16 cellular contexts compared by ENCODE assay signal in genomic region chr6:127462391-127462790, GRCh38. TPM values are rescaled to one million over a fixed set of nuclear protein-coding genes. Genes with fewer than 3 reads are reported as not detected.
DNase-seq lines count a peak whose midpoint lies in the region; ATAC-seq and TF ChIP-seq lines count a peak whose summit lies in the region.
"Had no signal": no experiment of that assay in that cellular context is flagged by ENCODE, and none has a peak within 500 bp of the region (broad histone marks: within the 10 kb centered on the region; RNA-seq: fewer than 3 reads in every experiment).

No MANE protein-coding gene starts in this region.

- H3K4me3 ChIP-seq in BE2C (ENCODE audit: low read depth, low read length) (no peak overlapping the region), epithelial cell of proximal tubule (ENCODE audit: low read depth, low read length) (no peak overlapping the region), rectal smooth muscle tissue (ENCODE audit: low read length) (no peak overlapping the region), mammary epithelial cell (replicated peaks in 1 of 3; ENCODE audit: insufficient read depth in 1 of 3, low read depth in 2 of 3, low read length in 3 of 3) (no peak overlapping the region)

- H3K27ac ChIP-seq in rectal smooth muscle tissue (ENCODE audit: low read depth, low read length) (peak overlapping the region; percentile 28), mammary epithelial cell (ENCODE audit: insufficient read depth, low read depth, low read length) (no peak overlapping the region)

- peaks cover 2% of the 10 kb centered on the region for H3K36me3 Mint-ChIP-seq in activated CD8-positive, alpha-beta memory T cell treated with anti-CD3 and anti-CD28 coated beads, Interleukin-2, amount 10 ng/mL, durations not matched to agents 7 days and 5 days
- H3K36me3 Mint-ChIP-seq: activated naive CD8-positive, alpha-beta T cell treated with anti-CD3 and anti-CD28 coated beads, Interleukin-2, amount 10 ng/mL, durations not matched to agents 7 days and 5 days; naive B cell had no signal

- TF ChIP-seq CTCF in BE2C (IDR thresholded peaks at IDR 0.05; ENCODE audit: low read depth, low read length) (0 out of 2 replicates have a peak, but pooled peaks have one; percentile 17), epithelial cell of proximal tubule (conservative IDR thresholded peaks at IDR 0.05; ENCODE audit: low read depth, low read length) (peak; percentile 33), mammary epithelial cell (conservative IDR thresholded peaks at IDR 0.05 in 1 of 2, IDR thresholded peaks at IDR 0.05 in 1 of 2; ENCODE audit: extremely low read depth in 1 of 2, insufficient read depth in 1 of 2, low read depth in 1 of 2, low read length in 2 of 2) (peak in 1 of 2 donors; percentile 12)

- no peaks in the 10 kb centered on the region for H3K27me3 Mint-ChIP-seq in activated CD8-positive, alpha-beta memory T cell treated with anti-CD3 and anti-CD28 coated beads, Interleukin-2, amount 10 ng/mL, durations not matched to agents 7 days and 5 days
- H3K27me3 Mint-ChIP-seq: activated CD8-positive, alpha-beta T cell treated with anti-CD3 and anti-CD28 coated beads for 36 hours; naive B cell; progenitor cell of endocrine pancreas had no signal

- intact Hi-C loops in mammary epithelial cell (cut with micrococcal nuclease) = loop anchor here (5.0 kb wide), 1 partner anchor 180 kb away; no protein-coding TSS in a partner anchor

- H3K79me2 ChIP-seq in mammary epithelial cell (ENCODE audit: insufficient read depth, low read length) = no peaks in the 10 kb centered on the region

- BruUV-seq in mammary epithelial cell (replicated peaks; lab: Mats Ljungman, UMichigan) = no TSS peak

- dilution Hi-C loops in mammary epithelial cell (cut with HindIII; ENCODE audit: low sequenced_read_pairs) = no loop called here

- no peaks in the 10 kb centered on the region for H3K9me3 ChIP-seq in BE2C
- no peaks in the 10 kb centered on the region for H3K9me3 ChIP-seq in mammary epithelial cell (replicated peaks; ENCODE audit: insufficient read depth, low read length)

- H3K27me3 ChIP-seq in BE2C (no peaks in the 10 kb centered on the region), rectal smooth muscle tissue (ENCODE audit: control insufficient read depth, insufficient read depth, low read length) (no peaks in the 10 kb centered on the region), mammary epithelial cell (ENCODE audit: insufficient read depth, low read length) (no peaks in the 10 kb centered on the region)

- H3K4me1 Mint-ChIP-seq in activated CD8-positive, alpha-beta memory T cell treated with anti-CD3 and anti-CD28 coated beads, Interleukin-2, amount 10 ng/mL, durations not matched to agents 7 days and 5 days = peaks cover 18% of the 10 kb centered on the region
- H3K4me1 Mint-ChIP-seq: naive B cell had no signal

- H3K36me3 ChIP-seq in BE2C = peaks cover 59% of the 10 kb centered on the region
- H3K36me3 ChIP-seq in rectal smooth muscle tissue (ENCODE audit: control insufficient read depth, insufficient read depth, low read length) = no peaks in the 10 kb centered on the region
- no peaks in the 10 kb centered on the region for H3K36me3 ChIP-seq in mammary epithelial cell (ENCODE audit: insufficient read depth, low read length)

- no peak overlapping the region for H3K9ac ChIP-seq in rectal smooth muscle tissue (ENCODE audit: low read length)
- no peak overlapping the region for H3K9ac ChIP-seq in mammary epithelial cell (ENCODE audit: insufficient read depth, low read length)

- 70% methylated on average over 2 of the region's 2 CpGs for WGBS in mammary epithelial cell (ENCODE audit: low coverage, missing lambda C conversion rate)

- CTCF ChIA-PET in mammary epithelial cell (lab: Charles Lee; ENCODE audit: low non-redundant PET) = interaction anchor here (0.7 kb wide), 1 partner anchor 53 kb away, joined by 3 read pairs; no protein-coding TSS in a partner anchor
- CTCF ChIA-PET in activated CD8-positive, alpha-beta memory T cell treated with anti-CD3 and anti-CD28 coated beads, Interleukin-2, amount 10 ng/mL, durations not matched to agents 7 days and 5 days (lab: Charles Lee) = interaction anchor here (0.9 to 6.9 kb wide), 5 partner anchors 40 to 196 kb away, joined by 3 to 65 read pairs (median 4); partner anchors contain the start of gene RNF146

- no peaks in the 10 kb centered on the region for H4K20me1 ChIP-seq in mammary epithelial cell (ENCODE audit: insufficient read depth, low read length)

- DNase-seq in BE2C = no peak
- peak; percentile 65 for DNase-seq in LHCN-M2 (ENCODE audit: low read depth)
- DNase-seq in epithelial cell of proximal tubule (ENCODE audit: low read depth) = no peak
- no peak for DNase-seq in mammary epithelial cell
- DNase-seq in activated CD8-positive, alpha-beta memory T cell treated with anti-CD3 and anti-CD28 coated beads, Interleukin-2, amount 10 ng/mL, durations not matched to agents 7 days and 5 days = no peak
- DNase-seq: activated CD8-positive, alpha-beta T cell treated with anti-CD3 and anti-CD28 coated beads for 36 hours; activated naive CD8-positive, alpha-beta T cell treated with anti-CD3 and anti-CD28 coated beads, Interleukin-2, amount 10 ng/mL, durations not matched to agents 7 days and 5 days; GDM1; left ventricle myocardium superior; naive B cell; NCI-H2081 treated with DMSO at 0.1 percent for 48 hours; stimulated activated naive CD4-positive, alpha-beta T cell treated with Interleukin-2 at 50 U/mL for 16 hours had no signal

- H3K9me3 Mint-ChIP-seq in activated CD8-positive, alpha-beta memory T cell treated with anti-CD3 and anti-CD28 coated beads, Interleukin-2, amount 10 ng/mL, durations not matched to agents 7 days and 5 days (ENCODE audit: low read depth) = no peaks in the 10 kb centered on the region
- H3K9me3 Mint-ChIP-seq: activated CD8-positive, alpha-beta T cell treated with anti-CD3 and anti-CD28 coated beads for 36 hours; activated naive CD8-positive, alpha-beta T cell treated with anti-CD3 and anti-CD28 coated beads, Interleukin-2, amount 10 ng/mL, durations not matched to agents 7 days and 5 days; naive B cell had no signal

- in situ Hi-C loops in mammary epithelial cell (cut with MboI; ENCODE audit: low sequenced_read_pairs in 2 of 2) = loop anchor here in 1 of 2 donors (25.0 kb wide), 1 partner anchor 150 kb away; no protein-coding TSS in a partner anchor

- no peaks in the 10 kb centered on the region for H3K4me1 ChIP-seq in BE2C
- H3K4me1 ChIP-seq in rectal smooth muscle tissue (ENCODE audit: control insufficient read depth, insufficient read depth, low read length) = peaks cover 13% of the 10 kb centered on the region
- no peaks in the 10 kb centered on the region for H3K4me1 ChIP-seq in mammary epithelial cell (ENCODE audit: insufficient read depth, low read length)

- H3K4me3 Mint-ChIP-seq in activated CD8-positive, alpha-beta memory T cell treated with anti-CD3 and anti-CD28 coated beads, Interleukin-2, amount 10 ng/mL, durations not matched to agents 7 days and 5 days = no peak overlapping the region
- H3K4me3 Mint-ChIP-seq: activated CD8-positive, alpha-beta T cell treated with anti-CD3 and anti-CD28 coated beads for 36 hours; activated naive CD8-positive, alpha-beta T cell treated with anti-CD3 and anti-CD28 coated beads, Interleukin-2, amount 10 ng/mL, durations not matched to agents 7 days and 5 days; naive B cell had no signal

- no peak overlapping the region for H3K27ac Mint-ChIP-seq in activated CD8-positive, alpha-beta memory T cell treated with anti-CD3 and anti-CD28 coated beads, Interleukin-2, amount 10 ng/mL, durations not matched to agents 7 days and 5 days
- H3K27ac Mint-ChIP-seq: activated CD8-positive, alpha-beta T cell treated with anti-CD3 and anti-CD28 coated beads for 36 hours; activated naive CD8-positive, alpha-beta T cell treated with anti-CD3 and anti-CD28 coated beads, Interleukin-2, amount 10 ng/mL, durations not matched to agents 7 days and 5 days; naive B cell; progenitor cell of endocrine pancreas had no signal

- no peak overlapping the region for H2AFZ ChIP-seq in mammary epithelial cell (ENCODE audit: low read depth, low read length)

- ATAC-seq in activated CD8-positive, alpha-beta memory T cell treated with anti-CD3 and anti-CD28 coated beads, Interleukin-2, amount 10 ng/mL, durations not matched to agents 7 days and 5 days = no peak
- ATAC-seq in GM18858 (IDR thresholded peaks at IDR 0.05; ENCODE audit: unreplicated experiment) (no peak), HG02571 (IDR thresholded peaks at IDR 0.05; ENCODE audit: unreplicated experiment) (no peak)
- ATAC-seq: activated CD8-positive, alpha-beta T cell treated with anti-CD3 and anti-CD28 coated beads for 36 hours; left ventricle myocardium superior had no signal

- H3K4me2 ChIP-seq in mammary epithelial cell (ENCODE audit: insufficient read depth, low read depth, low read length) = no peak overlapping the region

RNA-seq across cellular contexts. Expression of gene KIAA0408, which starts 3.2 kb away (rescaled TPM):
- polyA plus RNA-seq in BE2C (2012; ENCODE audit: insufficient read depth, insufficient read length, low read depth) = 33.3 TPM
- total RNA-seq in LHCN-M2 (2014; rRNA removed) = 2.4 and 5.0 TPM in 2 replicates
- 1.5 TPM for polyA plus RNA-seq in LHCN-M2 (2012)
- total RNA-seq in epithelial cell of proximal tubule = 2.0 and 3.1 TPM in 2 replicates
- not detected for total RNA-seq in mammary epithelial cell
- polyA plus RNA-seq in mammary epithelial cell = not detected
- not detected for polyA minus RNA-seq in mammary epithelial cell
- 10 to 100 TPM in 1 of 2 experiments, 1 to 10 TPM in 1; 9.9 to 25.6 TPM for total RNA-seq in activated CD8-positive, alpha-beta memory T cell treated with anti-CD3 and anti-CD28 coated beads, Interleukin-2, amount 10 ng/mL, durations not matched to agents 7 days and 5 days
